9 cellular contexts compared by ENCODE assay signal in genomic region chr16:81610144-81610842, GRCh38.
DNase-seq lines count a peak whose midpoint lies in the region; ATAC-seq and TF ChIP-seq lines count a peak whose summit lies in the region.
"Had no signal": no experiment of that assay in that cellular context is flagged by ENCODE, and none has a peak within 500 bp of the region (broad histone marks: within the 10 kb centered on the region; RNA-seq: fewer than 3 reads in every experiment).

No MANE protein-coding gene starts in this region.

- TF ChIP-seq CTCF in AG10803 (conservative IDR thresholded peaks at IDR 0.05; ENCODE audit: low read length) (no peak), gastroesophageal sphincter (IDR thresholded peaks at IDR 0.05) (no peak), omental fat pad (IDR thresholded peaks at IDR 0.05) (no peak)

- H3K27ac ChIP-seq in gastroesophageal sphincter = peak overlapping the region in 3 of 4 donors; percentile 51 to 64 (median 58)
- H3K27ac ChIP-seq: epithelial cell of prostate had no signal

- TF ChIP-seq POLR2A in gastroesophageal sphincter (IDR thresholded peaks at IDR 0.05) = no peak

- no peaks in the 10 kb centered on the region for H3K27me3 Mint-ChIP-seq in T-helper 17 cell

- DNase-seq in AG10803 (ENCODE audit: low read depth) = peak; percentile 81
- DNase-seq in T-helper 17 cell = no peak
- no peak for DNase-seq in omental fat pad (ENCODE audit: low spot score)
- no peak for DNase-seq in NCI-H2171 (lab: John Stamatoyannopoulos, UW)
- DNase-seq in NCI-H2081 (lab: John Stamatoyannopoulos, UW) = no peak

- ATAC-seq in T-helper 17 cell (no peak), gastroesophageal sphincter (peak; percentile 76), omental fat pad (ENCODE audit: low FRiP score) (peak; percentile 63), GM18873 (IDR thresholded peaks at IDR 0.05; ENCODE audit: low FRiP score, unreplicated experiment) (no peak), HG03135 (IDR thresholded peaks at IDR 0.05; ENCODE audit: unreplicated experiment) (no peak)

- H3K4me3 Mint-ChIP-seq in T-helper 17 cell = no peak overlapping the region

- H3K4me1 Mint-ChIP-seq in T-helper 17 cell = peaks cover 17% of the 10 kb centered on the region

- H3K36me3 ChIP-seq in gastroesophageal sphincter = peaks cover 0 to 17% of the 10 kb centered on the region in 2 donors

- TF ChIP-seq EP300 in gastroesophageal sphincter (IDR thresholded peaks at IDR 0.05) = no peak

- peak overlapping the region; percentile 92 for H3K27ac Mint-ChIP-seq in T-helper 17 cell

- no peaks in the 10 kb centered on the region for H3K9me3 ChIP-seq in T-helper 17 cell (ENCODE audit: control insufficient read depth, low read length, poor library complexity, severe bottlenecking)
- H3K9me3 ChIP-seq in gastroesophageal sphincter = no peaks in the 10 kb centered on the region

- H3K4me3 ChIP-seq in AG10803 (ENCODE audit: low read length) (peak overlapping the region; percentile 26; the same call in 1 of the 2 replicates), gastroesophageal sphincter (peak overlapping the region in 1 of 2 donors; percentile 34)

- H3K36me3 Mint-ChIP-seq in T-helper 17 cell (ENCODE audit: low read depth) = peaks cover 3% of the 10 kb centered on the region

- peaks cover 3 to 62% (median 39%) of the 10 kb centered on the region in 3 donors for H3K4me1 ChIP-seq in gastroesophageal sphincter

- no peaks in the 10 kb centered on the region for H3K27me3 ChIP-seq in gastroesophageal sphincter

- 10 to 14% methylated on average over 1 to 6 of the region's 26 CpGs for whole genome bisulfite sequencing in gastroesophageal sphincter (ENCODE audit: low coverage in 1 of 2), 2 donors

Comparison
In these comparisons a context has a peak if more than half of its experiments do, and no peak if none do; other contexts are left out.
1. ATAC-seq: peak in gastroesophageal sphincter (single experiment) and omental fat pad (single experiment); none in T-helper 17 cell (single experiment), GM18873 (single experiment) and HG03135 (single experiment).